Comparison of ENCODE assay signal across 14 cellular contexts in the genomic region with DNA sequence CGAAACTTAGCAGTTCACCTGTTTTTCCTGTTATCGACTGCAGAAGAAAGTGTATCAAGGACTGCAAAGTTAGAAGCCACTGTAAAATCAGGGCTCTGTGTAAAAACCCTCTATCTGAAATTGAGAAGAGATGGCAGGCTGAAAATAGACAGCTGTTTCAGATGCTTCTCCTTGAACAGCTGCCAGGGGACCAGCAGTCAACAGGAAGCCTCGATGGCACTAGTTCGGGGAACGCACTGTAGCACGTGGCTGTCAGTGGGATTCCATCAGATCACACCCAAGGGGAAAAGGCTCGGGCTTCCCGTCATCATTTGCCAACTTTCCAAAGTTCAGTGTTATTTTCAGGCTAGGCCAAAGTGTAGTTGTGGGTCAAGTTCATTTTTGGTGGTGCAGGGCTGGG.
DNase-seq lines count a peak whose midpoint lies in the region; ATAC-seq and TF ChIP-seq lines count a peak whose summit lies in the region.
"Had no signal": no experiment of that assay in that cellular context is flagged by ENCODE, and none has a peak within 500 bp of the region (broad histone marks: within the 10 kb centered on the region; RNA-seq: fewer than 3 reads in every experiment).

No MANE protein-coding gene starts in this region.

- WGBS in right cardiac atrium = 8% methylated on average over 8 of the region's 8 CpGs

- no peaks in the 10 kb centered on the region for H3K36me3 ChIP-seq in SJCRH30
- H3K36me3 ChIP-seq: pancreas had no signal

- no peak overlapping the region for H3K4me3 Mint-ChIP-seq in activated naive CD4-positive, alpha-beta T cell treated with anti-CD3 and anti-CD28 coated beads for 36 hours
- no peak overlapping the region for H3K4me3 Mint-ChIP-seq in Calu3 (ENCODE audit: low read depth, unreplicated experiment)
- H3K4me3 Mint-ChIP-seq: activated CD8-positive, alpha-beta T cell treated with anti-CD3 and anti-CD28 coated beads, Interleukin-2, amount 10 ng/mL, durations not matched to agents 7 days and 5 days; central memory CD8-positive, alpha-beta T cell had no signal

- no peak overlapping the region for H3K27ac Mint-ChIP-seq in activated naive CD4-positive, alpha-beta T cell treated with anti-CD3 and anti-CD28 coated beads for 36 hours
- no peak overlapping the region for H3K27ac Mint-ChIP-seq in Calu3 (ENCODE audit: unreplicated experiment)
- H3K27ac Mint-ChIP-seq: activated CD8-positive, alpha-beta T cell treated with anti-CD3 and anti-CD28 coated beads, Interleukin-2, amount 10 ng/mL, durations not matched to agents 7 days and 5 days had no signal

- no TSS peak for BruUV-seq in Calu3 (replicated peaks; lab: Mats Ljungman, UMichigan)

- intact Hi-C loops in right cardiac atrium (cut with DNase I) = no loop called here
- intact Hi-C loops in sciatic nerve (cut with DNase I) = no loop called here
- intact Hi-C loops in activated naive CD4-positive, alpha-beta T cell treated with anti-CD3 and anti-CD28 coated beads for 36 hours (cut with micrococcal nuclease) = no loop called here
- intact Hi-C loops in dorsolateral prefrontal cortex (cut with DNase I) = no loop called here
- intact Hi-C loops in Calu3 (cut with micrococcal nuclease; ENCODE audit: unreplicated experiment) = no loop called here

- peak; percentile 23 to 53 for DNase-seq in SJCRH30
- DNase-seq in right cardiac atrium = peak; percentile 50 to 67 (median 61)
- peak; percentile 74 for DNase-seq in sciatic nerve (ENCODE audit: low spot score)
- no peak for DNase-seq in GM19238 (ENCODE audit: insufficient read length, low spot score)
- DNase-seq in activated naive CD4-positive, alpha-beta T cell treated with anti-CD3 and anti-CD28 coated beads for 36 hours = no peak
- no peak for DNase-seq in dorsolateral prefrontal cortex
- no peak for DNase-seq in Calu3
- DNase-seq: activated CD8-positive, alpha-beta T cell treated with anti-CD3 and anti-CD28 coated beads, Interleukin-2, amount 10 ng/mL, durations not matched to agents 7 days and 5 days; GF-D8; NCI-H1930; NCI-H526; pancreas had no signal

- H3K4me3 ChIP-seq in SJCRH30 (no peak overlapping the region), right cardiac atrium (ENCODE audit: low read length) (no peak overlapping the region), dorsolateral prefrontal cortex (no peak overlapping the region)
- H3K4me3 ChIP-seq: pancreas had no signal

- no peaks in the 10 kb centered on the region for H3K4me1 Mint-ChIP-seq in activated naive CD4-positive, alpha-beta T cell treated with anti-CD3 and anti-CD28 coated beads for 36 hours (ENCODE audit: low read depth)
- H3K4me1 Mint-ChIP-seq in Calu3 (ENCODE audit: low read depth, unreplicated experiment) = no peaks in the 10 kb centered on the region
- H3K4me1 Mint-ChIP-seq: central memory CD8-positive, alpha-beta T cell had no signal

- H3K9me3 Mint-ChIP-seq in activated naive CD4-positive, alpha-beta T cell treated with anti-CD3 and anti-CD28 coated beads for 36 hours = no peaks in the 10 kb centered on the region
- no peaks in the 10 kb centered on the region for H3K9me3 Mint-ChIP-seq in Calu3 (ENCODE audit: low read depth, unreplicated experiment)
- H3K9me3 Mint-ChIP-seq: central memory CD8-positive, alpha-beta T cell had no signal

- H3K27me3 Mint-ChIP-seq in activated naive CD4-positive, alpha-beta T cell treated with anti-CD3 and anti-CD28 coated beads for 36 hours (ENCODE audit: low read depth) = no peaks in the 10 kb centered on the region
- H3K27me3 Mint-ChIP-seq in Calu3 (ENCODE audit: unreplicated experiment) = peaks cover 61% of the 10 kb centered on the region

- H3K27me3 ChIP-seq in SJCRH30 = no peaks in the 10 kb centered on the region
- H3K27me3 ChIP-seq in right cardiac atrium (ENCODE audit: control insufficient read depth, insufficient read depth) = no peaks in the 10 kb centered on the region
- no peaks in the 10 kb centered on the region for H3K27me3 ChIP-seq in dorsolateral prefrontal cortex
- H3K27me3 ChIP-seq: pancreas had no signal

- TF ChIP-seq CTCF in dorsolateral prefrontal cortex (IDR thresholded peaks at IDR 0.05 in 54 of 56, conservative IDR thresholded peaks at IDR 0.05 in 2 of 56; ENCODE audit: low read depth in 1 of 56, partially characterized antibody in 56 of 56) (no peak), Calu3 (IDR thresholded peaks at IDR 0.05; ENCODE audit: unreplicated experiment) (no peak)

- H3K9me3 ChIP-seq in SJCRH30 (replicated peaks) = no peaks in the 10 kb centered on the region
- no peaks in the 10 kb centered on the region for H3K9me3 ChIP-seq in right cardiac atrium (ENCODE audit: control insufficient read depth, low read length)
- H3K9me3 ChIP-seq: pancreas had no signal

- CTCF ChIA-PET in activated naive CD4-positive, alpha-beta T cell treated with anti-CD3 and anti-CD28 coated beads for 36 hours (lab: Charles Lee) = interaction anchor here (0.6 kb wide), 1 partner anchor 256 kb away, joined by 3 read pairs; no protein-coding TSS in a partner anchor
- CTCF ChIA-PET in Calu3 (lab: Charles Lee) = no interaction called here

- H3K27ac ChIP-seq in SJCRH30 = no peak overlapping the region
- H3K27ac ChIP-seq in right cardiac atrium (ENCODE audit: low read length) = no peak overlapping the region
- H3K27ac ChIP-seq in dorsolateral prefrontal cortex = peak overlapping the region in 4 of 59 donors; percentile 1 to 41 (median 8)
- H3K27ac ChIP-seq: pancreas had no signal

- ATAC-seq in GM18868 (IDR thresholded peaks at IDR 0.05; ENCODE audit: unreplicated experiment) (peak; percentile 37), right cardiac atrium (peak; percentile 57 to 88), sciatic nerve (peak; percentile 82)
- ATAC-seq: activated CD8-positive, alpha-beta T cell treated with anti-CD3 and anti-CD28 coated beads, Interleukin-2, amount 10 ng/mL, durations not matched to agents 7 days and 5 days had no signal

- H3K4me1 ChIP-seq in SJCRH30 (no peaks in the 10 kb centered on the region), right cardiac atrium (ENCODE audit: control insufficient read depth, insufficient read depth, low read length) (peaks cover 13% of the 10 kb centered on the region)
- H3K4me1 ChIP-seq: pancreas had no signal

- no peaks in the 10 kb centered on the region for H3K36me3 Mint-ChIP-seq in activated naive CD4-positive, alpha-beta T cell treated with anti-CD3 and anti-CD28 coated beads for 36 hours (ENCODE audit: low read depth)
- H3K36me3 Mint-ChIP-seq in Calu3 (ENCODE audit: insufficient read depth, unreplicated experiment) = no peaks in the 10 kb centered on the region

Comparison
In these comparisons a context has a peak if more than half of its experiments do, and no peak if none do; other contexts are left out.
1. DNase-seq: peak in SJCRH30 (2 of 2), right cardiac atrium (3 of 3) and sciatic nerve (single experiment); none in GM19238 (single experiment), activated naive CD4-positive, alpha-beta T cell treated with anti-CD3 and anti-CD28 coated beads for 36 hours (single experiment), dorsolateral prefrontal cortex (0 of 10) and Calu3 (single experiment).
2. Peak in every context shown above with its lines, with median percentiles within 50 percentile points of each other: ATAC-seq.